26 cellular contexts compared by ENCODE assay signal in the genomic region with DNA sequence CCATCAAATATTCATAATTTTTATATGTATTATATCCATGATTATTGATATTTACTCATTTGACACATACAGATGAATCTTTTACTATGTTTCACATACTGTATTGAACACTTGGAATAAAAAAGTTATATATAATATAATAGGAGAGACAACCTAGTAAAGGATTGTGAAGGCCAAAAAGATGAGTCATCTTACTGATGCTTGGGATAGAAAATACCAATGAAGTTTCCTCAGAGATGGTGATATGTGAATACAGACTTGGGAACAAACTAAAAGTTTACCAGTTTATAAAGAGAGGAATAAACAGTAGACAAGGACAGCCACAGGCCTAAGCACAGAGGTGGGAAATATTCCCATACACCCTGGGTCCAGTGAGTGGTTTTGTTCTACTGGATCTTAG.
DNase-seq lines count a peak whose midpoint lies in the region; TF ChIP-seq lines count a peak whose summit lies in the region.
"Had no signal": no experiment of that assay in that cellular context is flagged by ENCODE, and none has a peak within 500 bp of the region (broad histone marks: within the 10 kb centered on the region; RNA-seq: fewer than 3 reads in every experiment).

No MANE protein-coding gene starts in this region.

- CTCF ChIA-PET in MCF 10A (lab: Yijun Ruan, JAX), result interaction anchor here (0.6 kb wide), 2 partner anchors 197 to 534 kb away, joined by 3 read pairs; no protein-coding TSS in a partner anchor
- CTCF ChIA-PET in mammary epithelial cell (lab: Charles Lee; ENCODE audit: low non-redundant PET), result no interaction called here

- no peak overlapping the region for H3K4me2 ChIP-seq in mammary epithelial cell (ENCODE audit: insufficient read depth, low read depth, low read length)
- H3K4me2 ChIP-seq: BLaER1, GM23338, KMS-11 had no signal

- H3K9ac ChIP-seq in mammary epithelial cell (ENCODE audit: insufficient read depth, low read length), result no peak overlapping the region
- H3K9ac ChIP-seq: BLaER1, KMS-11 had no signal

- POLR2A ChIA-PET in MCF 10A (lab: Yijun Ruan, JAX), result no interaction called here

- no peak overlapping the region for H3K27ac Mint-ChIP-seq in MCF 10A (ENCODE audit: low read depth, unreplicated experiment)
- H3K27ac Mint-ChIP-seq: CD4-positive, alpha-beta T cell; GM23338 had no signal

- H4K20me1 ChIP-seq in mammary epithelial cell (ENCODE audit: insufficient read depth, low read length), result no peaks in the 10 kb centered on the region
- H4K20me1 ChIP-seq: BLaER1 had no signal

- no peak for TF ChIP-seq CTCF in MCF 10A (IDR thresholded peaks at IDR 0.05; ENCODE audit: unreplicated experiment)
- TF ChIP-seq CTCF in mammary epithelial cell (conservative IDR thresholded peaks at IDR 0.05 in 1 of 2, IDR thresholded peaks at IDR 0.05 in 1 of 2; ENCODE audit: extremely low read depth in 1 of 2, insufficient read depth in 1 of 2, low read depth in 1 of 2, low read length in 2 of 2), result no peak
- no peak for TF ChIP-seq CTCF in fibroblast of pulmonary artery (IDR thresholded peaks at IDR 0.05; ENCODE audit: low read length, missing control alignments)

- no peaks in the 10 kb centered on the region for H3K79me2 ChIP-seq in mammary epithelial cell (ENCODE audit: insufficient read depth, low read length)

- intact Hi-C loops in MCF 10A (cut with micrococcal nuclease), result no loop called here
- intact Hi-C loops in mammary epithelial cell (cut with micrococcal nuclease), result no loop called here

- H3K4me3 ChIP-seq in mammary epithelial cell (replicated peaks in 1 of 3; ENCODE audit: insufficient read depth in 1 of 3, low read depth in 2 of 3, low read length in 3 of 3) (no peak overlapping the region), fibroblast of pulmonary artery (replicated peaks; ENCODE audit: low read depth, low read length) (no peak overlapping the region)
- H3K4me3 ChIP-seq: BLaER1, GM12878, GM23338, HAP-1, SJSA1 had no signal

- no peaks in the 10 kb centered on the region for H3K4me1 ChIP-seq in mammary epithelial cell (ENCODE audit: insufficient read depth, low read length)
- H3K4me1 ChIP-seq: BLaER1, HAP-1, SJSA1 had no signal

- H3K27me3 ChIP-seq in mammary epithelial cell (ENCODE audit: insufficient read depth, low read length), result no peaks in the 10 kb centered on the region
- H3K27me3 ChIP-seq: BLaER1, SJSA1 had no signal

- dilution Hi-C loops in mammary epithelial cell (cut with HindIII; ENCODE audit: low sequenced_read_pairs), result no loop called here

- H3K4me1 Mint-ChIP-seq in MCF 10A (ENCODE audit: insufficient read depth, unreplicated experiment), result no peaks in the 10 kb centered on the region
- H3K4me1 Mint-ChIP-seq: GM23338 had no signal

- no peak overlapping the region for H3K27ac ChIP-seq in mammary epithelial cell (ENCODE audit: insufficient read depth, low read depth, low read length)
- H3K27ac ChIP-seq: 22Rv1, BLaER1, KMS-11, SJSA1 had no signal

- no peaks in the 10 kb centered on the region for H3K9me3 Mint-ChIP-seq in MCF 10A (ENCODE audit: unreplicated experiment)
- H3K9me3 Mint-ChIP-seq: GM23338 had no signal

- H3K36me3 ChIP-seq in mammary epithelial cell (ENCODE audit: insufficient read depth, low read length), result no peaks in the 10 kb centered on the region
- H3K36me3 ChIP-seq: BLaER1, HAP-1, SJSA1 had no signal

- BruUV-seq in MCF 10A (replicated peaks; lab: Mats Ljungman, UMichigan) (no TSS peak), mammary epithelial cell (replicated peaks; lab: Mats Ljungman, UMichigan) (no TSS peak)

- DNase-seq in MCF 10A (ENCODE audit: unreplicated experiment) (peak; percentile 6), mammary epithelial cell (no peak), dedifferentiated amniotic fluid mesenchymal stem cell (ENCODE audit: extremely low spot score) (peak; percentile 32), fibroblast of pulmonary artery (ENCODE audit: low read depth) (peak; percentile 5), cerebellum (ENCODE audit: low spot score) (no peak), dermis blood vessel endothelial cell (no peak), nucleus accumbens (lab: John Stamatoyannopoulos, UW) (no peak), NCI-H2227 treated with DMSO at 0.1 percent for 48 hours (lab: John Stamatoyannopoulos, UW) (no peak)
- DNase-seq: ACHN; CD4-positive, alpha-beta T cell; COR-L47; DMS79; MV-4-11; NCI-H1105 treated with DMSO at 0.1 percent for 48 hours; NCI-H2029 treated with DMSO at 0.1 percent for 48 hours; NCI-H2171; NCI-H446 treated with DMSO at 0.1 percent for 48 hours; NCI-H526 treated with DMSO at 0.1 percent for 48 hours; OCI-M1 had no signal

- H3K36me3 Mint-ChIP-seq in MCF 10A (ENCODE audit: insufficient read depth, unreplicated experiment), result no peaks in the 10 kb centered on the region

- H2AFZ ChIP-seq in mammary epithelial cell (ENCODE audit: low read depth, low read length), result no peak overlapping the region
- H2AFZ ChIP-seq: GM23338 had no signal

- in situ Hi-C loops in mammary epithelial cell (cut with MboI; ENCODE audit: low sequenced_read_pairs in 2 of 2), result no loop called here

- no peaks in the 10 kb centered on the region for H3K9me3 ChIP-seq in mammary epithelial cell (replicated peaks; ENCODE audit: insufficient read depth, low read length)
- H3K9me3 ChIP-seq: BLaER1, HAP-1, SJSA1 had no signal

- no peak overlapping the region for H3K4me3 Mint-ChIP-seq in MCF 10A (ENCODE audit: unreplicated experiment)
- H3K4me3 Mint-ChIP-seq: CD4-positive, alpha-beta T cell; GM23338 had no signal

- H3K27me3 Mint-ChIP-seq in MCF 10A (ENCODE audit: insufficient read depth, unreplicated experiment), result no peaks in the 10 kb centered on the region
- H3K27me3 Mint-ChIP-seq: CD4-positive, alpha-beta T cell had no signal

Comparison
In these comparisons a context has a peak if more than half of its experiments do, and no peak if none do; other contexts are left out.
1. DNase-seq: peak in MCF 10A (single experiment), dedifferentiated amniotic fluid mesenchymal stem cell (single experiment) and fibroblast of pulmonary artery (single experiment); none in mammary epithelial cell (single experiment), cerebellum (single experiment), dermis blood vessel endothelial cell (single experiment), nucleus accumbens (0 of 56) and NCI-H2227 treated with DMSO at 0.1 percent for 48 hours (single experiment).